ENCODE assay signal across 8 cellular contexts in genomic region chr7:72914756-72915525, GRCh38. TPM values are rescaled to one million over a fixed set of nuclear protein-coding genes. Genes with fewer than 3 reads are reported as not detected.
A peak's percentile ranks its signal among the peaks of the same experiment; 100 is the strongest.
DNase-seq lines count a peak whose midpoint lies in the region; ATAC-seq and TF ChIP-seq lines count a peak whose summit lies in the region.
"Not testable (repeated sequence)": the region's sequence is repeated elsewhere in the genome, so short reads cannot be mapped to it uniquely, and the experiment has no call there.

No MANE protein-coding gene starts in this region.

- POLR2A ChIA-PET in HEK293 (lab: Yijun Ruan, JAX), result not testable (repeated sequence)

- H3K9me3 Mint-ChIP-seq in neural progenitor cell, result not testable (repeated sequence)

- H3K4me3 Mint-ChIP-seq in neural progenitor cell, result peak overlapping the region; percentile 60

- H3K27me3 ChIP-seq in SJCRH30; neural progenitor cell; thoracic aorta (replicated peaks; ENCODE audit: insufficient read depth): not testable (repeated sequence)

- peaks cover 22% of the 10 kb centered on the region for H3K36me3 Mint-ChIP-seq in neural progenitor cell

- not testable (repeated sequence) for H3K4me1 ChIP-seq in HEK293 (ENCODE audit: control insufficient read depth, insufficient read depth, low read length); SJCRH30; neural progenitor cell; thoracic aorta (ENCODE audit: control insufficient read depth in 1 of 2, low read depth in 2 of 2)

- DNase-seq in GM03348 (ENCODE audit: low spot score) (peak; percentile 57), LHCN-M2 (ENCODE audit: low read depth) (peak; percentile 64), SJCRH30 (peak; percentile 42 to 61), fibroblast of peridontal ligament (ENCODE audit: extremely low read depth) (peak; percentile 64), neural progenitor cell (ENCODE audit: low spot score) (peak; percentile 41)
- peak; percentile 17 for DNase-seq in activated effector memory CD4-positive, alpha-beta T cell treated with Interleukin-2 at 50 U/mL for 16 hours
- not testable (repeated sequence) for DNase-seq in thoracic aorta (ENCODE audit: low spot score)

- peak; percentile 51 for ATAC-seq in thoracic aorta (ENCODE audit: insufficient number of reproducible peaks, low FRiP score, low read depth)

- peaks cover 31% of the 10 kb centered on the region for H3K79me2 ChIP-seq in neural progenitor cell (ENCODE audit: low read depth)

- not testable (repeated sequence) for H3K27ac Mint-ChIP-seq in neural progenitor cell

- H3K36me3 ChIP-seq in HEK293 (ENCODE audit: control insufficient read depth in 2 of 2, insufficient read depth in 1 of 2, low read length in 2 of 2) (peaks cover 7 to 26% of the 10 kb centered on the region in 2 experiments; a peak in 2 of 3 replicates), thoracic aorta (peaks cover 14% of the 10 kb centered on the region)
- H3K36me3 ChIP-seq in SJCRH30, neural progenitor cell: not testable (repeated sequence)

- H3K4me1 Mint-ChIP-seq in neural progenitor cell, result peaks cover 35% of the 10 kb centered on the region

- H3F3A ChIP-seq in neural progenitor cell (ENCODE audit: low read depth), result not testable (repeated sequence)

- H3K27ac ChIP-seq in HEK293 (ENCODE audit: extremely low read depth, low read depth, low read length); SJCRH30; neural progenitor cell; thoracic aorta: not testable (repeated sequence)

- not testable (repeated sequence) for H2AFZ ChIP-seq in neural progenitor cell (replicated peaks)

- H3K4me3 ChIP-seq in HEK293 (ENCODE audit: low read depth, low read length); SJCRH30; neural progenitor cell; thoracic aorta: not testable (repeated sequence)

- H3K9ac ChIP-seq in neural progenitor cell, result not testable (repeated sequence)

- peaks cover 11% of the 10 kb centered on the region for H4K20me1 ChIP-seq in neural progenitor cell (ENCODE audit: low read depth)

- CTCF ChIA-PET in HEK293 (lab: Yijun Ruan, JAX), result interaction anchor here (0.8 to 1.9 kb wide), 8 partner anchors 9 to 106 kb away, joined by 3 to 10 read pairs (median 4); partner anchors contain the start of gene TYW1B

- not testable (repeated sequence) for H3K9me3 ChIP-seq in HEK293 (ENCODE audit: control insufficient read depth, insufficient read depth, low read depth, low read length); SJCRH30 (replicated peaks); neural progenitor cell (ENCODE audit: low read depth); thoracic aorta

- H3K27me3 Mint-ChIP-seq in neural progenitor cell (ENCODE audit: insufficient read depth, low read depth), result not testable (repeated sequence)

- TF ChIP-seq CTCF in HEK293 (tag by site-specific recombination; IDR thresholded peaks at IDR 0.05), result not testable (repeated sequence)
- peak; percentile 76 for TF ChIP-seq CTCF in neural progenitor cell (IDR thresholded peaks at IDR 0.05)
- TF ChIP-seq CTCF in thoracic aorta (IDR thresholded peaks at IDR 0.05), result peak; percentile 67

- H3K4me2 ChIP-seq in neural progenitor cell, result not testable (repeated sequence)

TF ChIP-seq in HEK293, 187 proteins besides CTCF, POLR2A, EP300 and RAD21:
- TF ChIP-seq ZNF654 (tag by site-specific recombination; IDR thresholded peaks at IDR 0.05; ENCODE audit: low read depth) (peak; percentile 78), SCRT1 (tag by site-specific recombination; IDR thresholded peaks at IDR 0.05; ENCODE audit: borderline replicate concordance) (peak; percentile 94), SCRT2 (tag by site-specific recombination; IDR thresholded peaks at IDR 0.05) (peak; percentile 96)

RNA-seq across cellular contexts. Expression of gene POM121, which starts 10.0 kb away (rescaled TPM):
- 12.1 and 13.4 TPM in 2 replicates for total RNA-seq in LHCN-M2 (2014; rRNA removed)
- 27.8 TPM for polyA plus RNA-seq in LHCN-M2 (2012)
- total RNA-seq in SJCRH30 (2014; rRNA removed; shearing (Covaris generic)), result 19.0 and 19.3 TPM in 2 replicates
- total RNA-seq in neural progenitor cell (ENCODE audit: low replicate concordance), result 5.8 and 10.4 TPM in 2 replicates
- total RNA-seq in thoracic aorta, result 10 to 100 TPM; 21.5 to 25.5 TPM

RNA-seq across cellular contexts. Expression of gene TRIM74, which starts 54.3 kb away (rescaled TPM):
- total RNA-seq in LHCN-M2 (2014; rRNA removed), result not detected in 2 replicates
- polyA plus RNA-seq in LHCN-M2 (2012), result not detected
- not detected in 2 replicates for total RNA-seq in SJCRH30 (2014; rRNA removed; shearing (Covaris generic))
- 0.15 and 0.36 TPM in 2 replicates for total RNA-seq in neural progenitor cell (ENCODE audit: low replicate concordance)
- not detected for total RNA-seq in thoracic aorta
